In genomic region chrX:15737188-15737956, GRCh38 we compare ENCODE assay signal across 1 cellular context.
TF ChIP-seq lines count a peak whose summit lies in the region.

No MANE protein-coding gene starts in this region.

TF ChIP-seq in GM12878, 131 proteins besides CTCF, POLR2A, EP300 and RAD21 (continued from another document):
- TF ChIP-seq CHD2 (IDR thresholded peaks at IDR 0.05; ENCODE audit: borderline replicate concordance, low read depth, low read length) (no peak), SMARCA5 (IDR thresholded peaks at IDR 0.05) (no peak), CREB1 (IDR thresholded peaks at IDR 0.05; ENCODE audit: low read depth) (no peak), MEF2A (IDR thresholded peaks at IDR 0.05; ENCODE audit: insufficient read depth, low read depth, low read length) (no peak), JUNB (IDR thresholded peaks at IDR 0.05) (no peak), USF2 (IDR thresholded peaks at IDR 0.05; ENCODE audit: borderline replicate concordance, low read depth, low read length) (no peak), BCL3 (IDR thresholded peaks at IDR 0.05; ENCODE audit: borderline replicate concordance, insufficient read depth, low read depth, low read length, poor library complexity, severe bottlenecking) (no peak), KDM1A (IDR thresholded peaks at IDR 0.05; ENCODE audit: borderline replicate concordance) (no peak), JUND (IDR thresholded peaks at IDR 0.05; ENCODE audit: low read depth, low read length) (no peak)
- TF ChIP-seq, protein P1, sequence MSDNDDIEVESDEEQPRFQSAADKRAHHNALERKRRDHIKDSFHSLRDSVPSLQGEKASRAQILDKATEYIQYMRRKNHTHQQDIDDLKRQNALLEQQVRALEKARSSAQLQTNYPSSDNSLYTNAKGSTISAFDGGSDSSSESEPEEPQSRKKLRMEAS (IDR thresholded peaks at IDR 0.05; ENCODE audit: low read depth, low read length): no peak
- TF ChIP-seq, protein P2, sequence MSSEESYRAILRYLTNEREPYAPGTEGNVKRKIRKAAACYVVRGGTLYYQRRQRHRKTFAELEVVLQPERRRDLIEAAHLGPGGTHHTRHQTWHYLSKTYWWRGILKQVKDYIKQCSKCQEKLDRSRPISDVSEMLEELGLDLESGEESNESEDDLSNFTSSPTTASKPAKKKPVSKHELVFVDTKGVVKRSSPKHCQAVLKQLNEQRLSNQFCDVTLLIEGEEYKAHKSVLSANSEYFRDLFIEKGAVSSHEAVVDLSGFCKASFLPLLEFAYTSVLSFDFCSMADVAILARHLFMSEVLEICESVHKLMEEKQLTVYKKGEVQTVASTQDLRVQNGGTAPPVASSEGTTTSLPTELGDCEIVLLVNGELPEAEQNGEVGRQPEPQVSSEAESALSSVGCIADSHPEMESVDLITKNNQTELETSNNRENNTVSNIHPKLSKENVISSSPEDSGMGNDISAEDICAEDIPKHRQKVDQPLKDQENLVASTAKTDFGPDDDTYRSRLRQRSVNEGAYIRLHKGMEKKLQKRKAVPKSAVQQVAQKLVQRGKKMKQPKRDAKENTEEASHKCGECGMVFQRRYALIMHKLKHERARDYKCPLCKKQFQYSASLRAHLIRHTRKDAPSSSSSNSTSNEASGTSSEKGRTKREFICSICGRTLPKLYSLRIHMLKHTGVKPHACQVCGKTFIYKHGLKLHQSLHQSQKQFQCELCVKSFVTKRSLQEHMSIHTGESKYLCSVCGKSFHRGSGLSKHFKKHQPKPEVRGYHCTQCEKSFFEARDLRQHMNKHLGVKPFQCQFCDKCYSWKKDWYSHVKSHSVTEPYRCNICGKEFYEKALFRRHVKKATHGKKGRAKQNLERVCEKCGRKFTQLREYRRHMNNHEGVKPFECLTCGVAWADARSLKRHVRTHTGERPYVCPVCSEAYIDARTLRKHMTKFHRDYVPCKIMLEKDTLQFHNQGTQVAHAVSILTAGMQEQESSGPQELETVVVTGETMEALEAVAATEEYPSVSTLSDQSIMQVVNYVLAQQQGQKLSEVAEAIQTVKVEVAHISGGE (CRISPR knock-in tag; IDR thresholded peaks at IDR 0.05): no peak
